ENCODE assay signal across 1 cellular context in genomic region chr16:85638695-85639409, GRCh38.
TF ChIP-seq lines count a peak whose summit lies in the region.

No MANE protein-coding gene starts in this region.

TF ChIP-seq in GM23338, 12 proteins besides CTCF, POLR2A, EP300 and RAD21 (continued from another document):
- TF ChIP-seq ZNF462 (CRISPR knock-in tag; IDR thresholded peaks at IDR 0.05) (no peak), POLR2AphosphoS5 (IDR thresholded peaks at IDR 0.05; ENCODE audit: low read depth) (no peak), NANOG (IDR thresholded peaks at IDR 0.05; ENCODE audit: borderline replicate concordance) (no peak), REST (IDR thresholded peaks at IDR 0.05; ENCODE audit: unreplicated experiment) (no peak), EZH2 (IDR thresholded peaks at IDR 0.05; ENCODE audit: low read depth, unreplicated experiment) (no peak), ZNF114 (CRISPR knock-in tag; IDR thresholded peaks at IDR 0.05) (no peak), STAT1 (IDR thresholded peaks at IDR 0.05; ENCODE audit: unreplicated experiment) (no peak), JUNB (IDR thresholded peaks at IDR 0.05; ENCODE audit: unreplicated experiment) (no peak)
